Comparison of ENCODE assay signal across 15 cellular contexts in genomic region chr4:37381040-37381668, GRCh38.
"Had no signal": no experiment of that assay in that cellular context is flagged by ENCODE, and none has a peak within 500 bp of the region (broad histone marks: within the 10 kb centered on the region; RNA-seq: fewer than 3 reads in every experiment).

No MANE protein-coding gene starts in this region.

- DNase-seq: activated CD4-positive, alpha-beta memory T cell treated with anti-CD3 and anti-CD28 coated beads, Interleukin-2, amount 10 ng/mL, durations not matched to agents 7 days and 5 days; activated gamma-delta T cell treated with Interleukin-2 at 50 U/mL for 16 hours; activated T-cell treated with anti-CD3 and anti-CD28 coated beads, Interleukin-2, amount 50 U/mL, for 72 hours; aorta; dorsolateral prefrontal cortex; islet precursor cell; left ventricle myocardium superior; mesenchymal stem cell; sigmoid colon; stimulated activated CD4-positive, alpha-beta T cell treated with anti-CD3 and anti-CD28 coated beads, Interleukin-2, amount 100 ng/mL, for 24 hours; stimulated activated naive CD4-positive, alpha-beta T cell; trophoblast cell had no signal

- H3K27me3 ChIP-seq: breast epithelium, dorsolateral prefrontal cortex, sigmoid colon had no signal

- H3K9me3 ChIP-seq: breast epithelium, esophagus muscularis mucosa, sigmoid colon had no signal

- H3K36me3 ChIP-seq: breast epithelium, esophagus muscularis mucosa, sigmoid colon had no signal

- H3K27ac Mint-ChIP-seq: activated CD4-positive, alpha-beta memory T cell treated with anti-CD3 and anti-CD28 coated beads, Interleukin-2, amount 10 ng/mL, durations not matched to agents 7 days and 5 days; activated T-cell treated with anti-CD3 and anti-CD28 coated beads, Interleukin-2, amount 50 U/mL, for 72 hours; nephron had no signal

- H3K4me3 ChIP-seq: breast epithelium, dorsolateral prefrontal cortex, esophagus muscularis mucosa, sigmoid colon had no signal

- H3K4me3 Mint-ChIP-seq: activated CD4-positive, alpha-beta memory T cell treated with anti-CD3 and anti-CD28 coated beads, Interleukin-2, amount 10 ng/mL, durations not matched to agents 7 days and 5 days; activated T-cell treated with anti-CD3 and anti-CD28 coated beads, Interleukin-2, amount 50 U/mL, for 72 hours; nephron had no signal

- H3K9me3 Mint-ChIP-seq: activated CD4-positive, alpha-beta memory T cell treated with anti-CD3 and anti-CD28 coated beads, Interleukin-2, amount 10 ng/mL, durations not matched to agents 7 days and 5 days; activated T-cell treated with anti-CD3 and anti-CD28 coated beads, Interleukin-2, amount 50 U/mL, for 72 hours; nephron had no signal

- H3K4me1 Mint-ChIP-seq: activated CD4-positive, alpha-beta memory T cell treated with anti-CD3 and anti-CD28 coated beads, Interleukin-2, amount 10 ng/mL, durations not matched to agents 7 days and 5 days; nephron had no signal

- H3K4me1 ChIP-seq: breast epithelium, esophagus muscularis mucosa, sigmoid colon had no signal
